11 cellular contexts compared by ENCODE assay signal in genomic region chr12:68497702-68498101, GRCh38.
DNase-seq lines count a peak whose midpoint lies in the region; ATAC-seq and TF ChIP-seq lines count a peak whose summit lies in the region.
"Had no signal": no experiment of that assay in that cellular context is flagged by ENCODE, and none has a peak within 500 bp of the region (broad histone marks: within the 10 kb centered on the region; RNA-seq: fewer than 3 reads in every experiment).

No MANE protein-coding gene starts in this region.

- no peak overlapping the region for H3K27ac ChIP-seq in A673 (ENCODE audit: low read depth, low read length, poor library complexity, severe bottlenecking)
- H3K27ac ChIP-seq in uterus, result no peak overlapping the region

- no peak for TF ChIP-seq POLR2A in uterus (IDR thresholded peaks at IDR 0.05)

- H3K27me3 ChIP-seq in A673 (replicated peaks; ENCODE audit: insufficient read depth, low read depth, low read length, poor library complexity), result no peaks in the 10 kb centered on the region
- no peaks in the 10 kb centered on the region for H3K27me3 ChIP-seq in uterus
- H3K27me3 ChIP-seq in BE2C, result no peaks in the 10 kb centered on the region; the same call in 1 of the 2 replicates

- intact Hi-C loops in A673 (cut with micrococcal nuclease; ENCODE audit: unreplicated experiment) (no loop called here), uterus (cut with DNase I; ENCODE audit: low total_unique reads) (no loop called here)
- intact Hi-C loops in activated CD4-positive, alpha-beta memory T cell treated with anti-CD3 and anti-CD28 coated beads for 36 hours (cut with micrococcal nuclease), result loop anchor here (1.0 to 2.0 kb wide), 9 partner anchors 16 to 189 kb away; partner anchors contain the start of gene NUP107

- TF ChIP-seq CTCF in A673 (conservative IDR thresholded peaks at IDR 0.05; ENCODE audit: low read depth, low read length), result no peak
- no peak for TF ChIP-seq CTCF in uterus (IDR thresholded peaks at IDR 0.05)
- TF ChIP-seq CTCF in BE2C (IDR thresholded peaks at IDR 0.05; ENCODE audit: low read depth, low read length), result no peak

- H3K27me3 Mint-ChIP-seq in activated CD4-positive, alpha-beta memory T cell treated with anti-CD3 and anti-CD28 coated beads for 36 hours, result no peaks in the 10 kb centered on the region

- H3K4me3 ChIP-seq in A673 (ENCODE audit: low read depth, low read length, poor library complexity, severe bottlenecking) (no peak overlapping the region), uterus (no peak overlapping the region), BE2C (ENCODE audit: low read depth, low read length) (no peak overlapping the region)

- H3K4me1 Mint-ChIP-seq in activated CD4-positive, alpha-beta memory T cell treated with anti-CD3 and anti-CD28 coated beads for 36 hours (ENCODE audit: low read depth), result peaks cover 29% of the 10 kb centered on the region
- H3K4me1 Mint-ChIP-seq: naive B cell had no signal

- H3K4me3 Mint-ChIP-seq in activated CD4-positive, alpha-beta memory T cell treated with anti-CD3 and anti-CD28 coated beads for 36 hours, result peak overlapping the region; percentile 57
- H3K4me3 Mint-ChIP-seq: naive B cell had no signal

- POLR2A ChIA-PET in A673 (lab: Charles Lee; ENCODE audit: low non-redundant PET), result no interaction called here
- POLR2A ChIA-PET in activated CD4-positive, alpha-beta memory T cell treated with anti-CD3 and anti-CD28 coated beads for 36 hours (lab: Charles Lee), result interaction anchor here (0.6 to 2.7 kb wide), 13 partner anchors 8 to 178 kb away, joined by 3 to 31 read pairs (median 7); partner anchors contain the start of gene RAP1B

- BruUV-seq in A673 (replicated peaks; lab: Mats Ljungman, UMichigan), result no TSS peak

- no peaks in the 10 kb centered on the region for H3K9me3 Mint-ChIP-seq in activated CD4-positive, alpha-beta memory T cell treated with anti-CD3 and anti-CD28 coated beads for 36 hours
- H3K9me3 Mint-ChIP-seq: IgD-negative memory B cell, naive B cell had no signal

- H3K4me1 ChIP-seq in A673 (ENCODE audit: insufficient read depth, low read length, poor library complexity, severe bottlenecking) (no peaks in the 10 kb centered on the region), uterus (no peaks in the 10 kb centered on the region), BE2C (no peaks in the 10 kb centered on the region)

- CTCF ChIA-PET in A673 (lab: Charles Lee), result no interaction called here
- CTCF ChIA-PET in activated CD4-positive, alpha-beta memory T cell treated with anti-CD3 and anti-CD28 coated beads for 36 hours (lab: Charles Lee), result interaction anchor here (0.8 to 2.1 kb wide), 5 partner anchors 14 to 90 kb away, joined by 3 to 9 read pairs (median 4); no protein-coding TSS in a partner anchor

- H3K9me3 ChIP-seq in A673 (ENCODE audit: low read depth, low read length, poor library complexity, severe bottlenecking) (no peaks in the 10 kb centered on the region), uterus (no peaks in the 10 kb centered on the region), BE2C (no peaks in the 10 kb centered on the region)

- H3K27ac Mint-ChIP-seq in activated CD4-positive, alpha-beta memory T cell treated with anti-CD3 and anti-CD28 coated beads for 36 hours, result peak overlapping the region; percentile 92
- H3K27ac Mint-ChIP-seq: IgD-negative memory B cell, naive B cell had no signal

- ATAC-seq in HG02610 (IDR thresholded peaks at IDR 0.05; ENCODE audit: unreplicated experiment), result peak; percentile 41

- H3K36me3 ChIP-seq in A673 (ENCODE audit: insufficient read depth, low read length, poor library complexity, severe bottlenecking), result no peaks in the 10 kb centered on the region
- H3K36me3 ChIP-seq in uterus, result no peaks in the 10 kb centered on the region
- no peaks in the 10 kb centered on the region for H3K36me3 ChIP-seq in BE2C

- peaks cover 3% of the 10 kb centered on the region for H3K36me3 Mint-ChIP-seq in activated CD4-positive, alpha-beta memory T cell treated with anti-CD3 and anti-CD28 coated beads for 36 hours
- H3K36me3 Mint-ChIP-seq: IgD-negative memory B cell, naive B cell had no signal

- DNase-seq in A673 (ENCODE audit: low spot score), result peak; percentile 80
- peak; percentile 24 for DNase-seq in activated CD4-positive, alpha-beta memory T cell treated with anti-CD3 and anti-CD28 coated beads for 36 hours
- peak; percentile 89 for DNase-seq in glomerular visceral epithelial cell (ENCODE audit: extremely low spot score)
- DNase-seq in KG1 (lab: John Stamatoyannopoulos, UW), result no peak
- no peak for DNase-seq in uterus
- no peak for DNase-seq in NCI-H510A (lab: John Stamatoyannopoulos, UW)
- no peak for DNase-seq in BE2C
- DNase-seq: naive B cell, T-helper 9 cell had no signal

Comparison
In these comparisons a context has a peak if more than half of its experiments do, and no peak if none do; other contexts are left out.
1. DNase-seq: peak in A673 (single experiment), activated CD4-positive, alpha-beta memory T cell treated with anti-CD3 and anti-CD28 coated beads for 36 hours (single experiment) and glomerular visceral epithelial cell (single experiment); none in KG1 (single experiment), uterus (0 of 2), NCI-H510A (single experiment) and BE2C (single experiment).